ENCODE assay signal across 16 cellular contexts in genomic region chr2:180985771-180986395, GRCh38. TPM values are rescaled to one million over a fixed set of nuclear protein-coding genes. Genes with fewer than 3 reads are reported as not detected.
DNase-seq lines count a peak whose midpoint lies in the region; ATAC-seq and TF ChIP-seq lines count a peak whose summit lies in the region.
"Had no signal": no experiment of that assay in that cellular context is flagged by ENCODE, and none has a peak within 500 bp of the region (broad histone marks: within the 10 kb centered on the region; RNA-seq: fewer than 3 reads in every experiment).

No MANE protein-coding gene starts in this region.

- intact Hi-C loops in right cardiac atrium (cut with DNase I) = no loop called here
- intact Hi-C loops in heart right ventricle (cut with DNase I) = no loop called here

- H4K20me1 ChIP-seq in fibroblast of lung (ENCODE audit: control insufficient read depth, extremely low read depth, insufficient read depth, low read length) = no peaks in the 10 kb centered on the region

- H3K4me1 ChIP-seq in right cardiac atrium (ENCODE audit: control insufficient read depth, insufficient read depth, low read length) = no peaks in the 10 kb centered on the region
- H3K4me1 ChIP-seq in heart right ventricle = peaks cover 0 to 62% (median 47%) of the 10 kb centered on the region in 9 donors
- peaks cover 10% of the 10 kb centered on the region for H3K4me1 ChIP-seq in fibroblast of lung (ENCODE audit: control insufficient read depth, extremely low read depth, insufficient read depth, low read length)

- no peak overlapping the region for H3K9ac ChIP-seq in fibroblast of lung (ENCODE audit: insufficient read depth, low read length)

- no peak overlapping the region for H2AFZ ChIP-seq in fibroblast of lung (ENCODE audit: low read length)

- peak overlapping the region; percentile 53 for H3K4me2 ChIP-seq in fibroblast of lung (ENCODE audit: extremely low read depth, insufficient read depth, low read length)

- H3K36me3 ChIP-seq in heart right ventricle (peaks cover 0 to 30% (median 0%) of the 10 kb centered on the region in 9 donors), fibroblast of lung (ENCODE audit: control insufficient read depth, insufficient read depth, low read length) (no peaks in the 10 kb centered on the region)
- H3K36me3 ChIP-seq: suprapubic skin had no signal

- H3K4me3 ChIP-seq in right cardiac atrium (ENCODE audit: low read length) (peak overlapping the region; percentile 25), heart right ventricle (no peak overlapping the region), NB4 (ENCODE audit: low read depth, low read length) (no peak overlapping the region), fibroblast of lung (replicated peaks in 1 of 4; ENCODE audit: control extremely low read depth in 1 of 4, insufficient read depth in 1 of 4, low read depth in 3 of 4, low read length in 4 of 4) (peak overlapping the region in 3 of 4 experiments; percentile 4 to 21 (median 11))
- H3K4me3 ChIP-seq: suprapubic skin had no signal

- peaks cover 94% of the 10 kb centered on the region for H3K79me2 ChIP-seq in fibroblast of lung (ENCODE audit: control insufficient read depth, insufficient read depth, low read length)

- peak overlapping the region; percentile 72 for H3K4me3 Mint-ChIP-seq in type B pancreatic cell
- H3K4me3 Mint-ChIP-seq: activated naive CD4-positive, alpha-beta T cell treated with anti-CD3 and anti-CD28 coated beads, Interleukin-2, amount 50 U/mL, for 24 hours; effector memory CD8-positive, alpha-beta T cell had no signal

- DNase-seq in right cardiac atrium = no peak
- no peak for DNase-seq in heart right ventricle
- DNase-seq in NB4 (ENCODE audit: low read depth) = peak; percentile 8
- DNase-seq in fibroblast of lung (ENCODE audit: low read depth in 2 of 2) = no peak
- no peak for DNase-seq in type B pancreatic cell (ENCODE audit: extremely low spot score, unreplicated experiment)
- no peak for DNase-seq in NCI-H2227 treated with DMSO at 0.1 percent for 48 hours (lab: John Stamatoyannopoulos, UW)
- no peak for DNase-seq in NCI-H146 treated with DMSO at 0.1 percent for 48 hours (lab: John Stamatoyannopoulos, UW; ENCODE audit: unreplicated experiment)
- DNase-seq in activated CD4-positive, alpha-beta T cell treated with anti-CD3 and anti-CD28 coated beads, Interleukin-2, amount 50 U/mL, for 1 hour = no peak
- DNase-seq: activated CD8-positive, alpha-beta memory T cell treated with anti-CD3 and anti-CD28 coated beads, Interleukin-2, amount 50 U/mL, for 48 hours; effector memory CD8-positive, alpha-beta T cell; NCI-H226; posterior cingulate gyrus; RPMI8226 had no signal

- TF ChIP-seq POLR2A in NB4 (IDR thresholded peaks at IDR 0.05; ENCODE audit: extremely low read depth, insufficient read length) = no peak

- 59% methylated on average over 2 of the region's 2 CpGs for WGBS in right cardiac atrium
- WGBS in heart right ventricle, 2 donors = 31 to 62% methylated on average over 2 of the region's 2 CpGs

- H3K9me3 ChIP-seq in right cardiac atrium (ENCODE audit: control insufficient read depth, low read length) (no peaks in the 10 kb centered on the region), heart right ventricle (no peaks in the 10 kb centered on the region), fibroblast of lung (ENCODE audit: control insufficient read depth, insufficient read depth, low read depth, low read length) (no peaks in the 10 kb centered on the region)
- H3K9me3 ChIP-seq: suprapubic skin had no signal

- H3K27ac Mint-ChIP-seq in type B pancreatic cell = no peak overlapping the region
- H3K27ac Mint-ChIP-seq: activated naive CD4-positive, alpha-beta T cell treated with anti-CD3 and anti-CD28 coated beads, Interleukin-2, amount 50 U/mL, for 24 hours; effector memory CD8-positive, alpha-beta T cell had no signal

- H3K27ac ChIP-seq in right cardiac atrium (ENCODE audit: low read length) (no peak overlapping the region), heart right ventricle (no peak overlapping the region), fibroblast of lung (ENCODE audit: insufficient read depth, low read length) (no peak overlapping the region)
- H3K27ac ChIP-seq: suprapubic skin had no signal

- ATAC-seq in right cardiac atrium = no peak
- ATAC-seq in heart right ventricle = no peak
- ATAC-seq: activated CD4-positive, CD25-positive, alpha-beta regulatory T cell treated with anti-CD3 and anti-CD28 coated beads, Interleukin-2, amount 50 U/mL, for 24 hours; effector memory CD8-positive, alpha-beta T cell had no signal

- no peaks in the 10 kb centered on the region for H3K27me3 ChIP-seq in right cardiac atrium (ENCODE audit: control insufficient read depth, insufficient read depth)
- H3K27me3 ChIP-seq in heart right ventricle = no peaks in the 10 kb centered on the region
- H3K27me3 ChIP-seq in fibroblast of lung (ENCODE audit: control insufficient read depth, insufficient read depth, low read length) = no peaks in the 10 kb centered on the region
- H3K27me3 ChIP-seq: suprapubic skin had no signal

- TF ChIP-seq CTCF in heart right ventricle (IDR thresholded peaks at IDR 0.05) = no peak
- TF ChIP-seq CTCF in NB4 (IDR thresholded peaks at IDR 0.05; ENCODE audit: low read depth, low read length) = no peak
- TF ChIP-seq CTCF in fibroblast of lung (conservative IDR thresholded peaks at IDR 0.05 in 1 of 2, IDR thresholded peaks at IDR 0.05 in 1 of 2; ENCODE audit: low read depth in 1 of 2, low read length in 2 of 2) = no peak
- TF ChIP-seq CTCF in type B pancreatic cell (conservative IDR thresholded peaks at IDR 0.05) = no peak

- peaks cover 42% of the 10 kb centered on the region for H3K4me1 Mint-ChIP-seq in type B pancreatic cell (ENCODE audit: unreplicated experiment)

- H3K27me3 Mint-ChIP-seq in type B pancreatic cell = peaks cover 4% of the 10 kb centered on the region
- H3K27me3 Mint-ChIP-seq: activated naive CD4-positive, alpha-beta T cell treated with anti-CD3 and anti-CD28 coated beads, Interleukin-2, amount 50 U/mL, for 24 hours; effector memory CD8-positive, alpha-beta T cell had no signal

- H3K36me3 Mint-ChIP-seq in type B pancreatic cell = peaks cover 18% of the 10 kb centered on the region

- H3K9me3 Mint-ChIP-seq in type B pancreatic cell = no peaks in the 10 kb centered on the region
- H3K9me3 Mint-ChIP-seq: activated naive CD4-positive, alpha-beta T cell treated with anti-CD3 and anti-CD28 coated beads, Interleukin-2, amount 50 U/mL, for 24 hours; effector memory CD8-positive, alpha-beta T cell had no signal

RNA-seq across cellular contexts. Expression of gene UBE2E3, which starts 5.5 kb away (rescaled TPM):
- total RNA-seq in right cardiac atrium = 10 to 100 TPM; 51.4 to 61.2 (median 58.9) TPM
- polyA plus RNA-seq in right cardiac atrium = 52.3 TPM
- total RNA-seq in heart right ventricle = 10 to 100 TPM; 41.9 to 59.1 (median 54.9) TPM
- 10 to 100 TPM; 26.3 to 58.2 TPM for polyA plus RNA-seq in heart right ventricle
- 43.1 and 57.5 TPM in 2 replicates for total RNA-seq in fibroblast of lung
- polyA plus RNA-seq in fibroblast of lung = 138 TPM in 2 replicates
- 96.8 and 128 TPM in 2 replicates for polyA plus RNA-seq in fibroblast of lung (2012)
- polyA minus RNA-seq in fibroblast of lung (ENCODE audit: low replicate concordance) = 27.4 and 56.4 TPM in 2 replicates
- 48.0 and 105 TPM in 2 replicates for total RNA-seq in type B pancreatic cell (ENCODE audit: low replicate concordance)

Comparison
In these comparisons a context has a peak if more than half of its experiments do, and no peak if none do; other contexts are left out.
1. H3K4me3 ChIP-seq: peak in right cardiac atrium (single experiment) and fibroblast of lung (3 of 4); none in heart right ventricle (0 of 10) and NB4 (single experiment).